Comparison of ENCODE assay signal across 27 cellular contexts in the genomic region with DNA sequence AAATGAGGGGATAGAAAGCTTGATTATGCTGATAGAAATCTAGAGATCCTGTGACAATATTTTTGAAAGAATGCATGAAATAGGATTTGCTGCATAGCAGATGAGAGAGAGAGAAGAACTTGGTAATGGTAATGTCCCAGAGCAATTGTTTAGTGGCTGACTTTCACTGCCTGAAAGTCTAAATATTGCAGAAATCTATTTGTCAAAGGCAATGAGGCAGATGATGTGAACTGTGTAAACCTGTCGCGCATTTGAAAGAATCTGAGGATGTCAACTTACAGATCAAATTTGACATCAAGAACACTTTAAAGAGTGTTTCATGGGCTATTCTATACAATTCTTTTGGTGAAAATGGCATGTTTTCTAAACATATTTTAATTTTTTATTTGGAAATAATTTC.
"Had no signal": no experiment of that assay in that cellular context is flagged by ENCODE, and none has a peak within 500 bp of the region (broad histone marks: within the 10 kb centered on the region; RNA-seq: fewer than 3 reads in every experiment).

No MANE protein-coding gene starts in this region.

- ATAC-seq: stimulated activated effector memory CD8-positive, alpha-beta T cell treated with anti-CD3 and anti-CD28 coated beads, Interleukin-12 subunit alpha, Interleukin-12 subunit beta, amount 100 ng/mL, for 72 hours; stimulated activated memory B cell treated with anti-CD40 and anti-IgM and Interleukin-4, amounts not matched to agents 10 μg/mL and 1 μg/mL and 100 μg/mL, for 72 hours; stimulated activated naive B cell treated with anti-CD40 and anti-IgM and Interleukin-4, amounts not matched to agents 10 μg/mL and 1 μg/mL and 100 μg/mL, for 72 hours; stimulated activated naive CD8-positive, alpha-beta T cell treated with anti-CD3 and anti-CD28 coated beads, Interleukin-15, amount 100 ng/mL, for 72 hours; stimulated activated naive CD8-positive, alpha-beta T cell treated with anti-CD3 and anti-CD28 coated beads, Interleukin-15, Interleukin-2, amounts not matched to agents 100 U/mL and 50 U/mL, for 24 hours; upper lobe of right lung had no signal

- H3K9me3 ChIP-seq: stomach, suprapubic skin, testis, thoracic aorta, thyroid gland, tibial artery, tibial nerve, transverse colon, upper lobe of left lung, upper lobe of right lung, uterus, vagina had no signal

- H3K4me3 Mint-ChIP-seq: stimulated activated effector memory CD8-positive, alpha-beta T cell treated with anti-CD3 and anti-CD28 coated beads, Interleukin-12 subunit alpha, Interleukin-12 subunit beta, amount 100 ng/mL, for 72 hours; stimulated activated memory B cell treated with anti-CD40 and anti-IgM and Interleukin-4, amounts not matched to agents 10 μg/mL and 1 μg/mL and 100 μg/mL, for 72 hours; stimulated activated naive B cell treated with anti-CD40 and anti-IgM and Interleukin-4, amounts not matched to agents 10 μg/mL and 1 μg/mL and 100 μg/mL, for 72 hours; stimulated activated naive CD8-positive, alpha-beta T cell treated with anti-CD3 and anti-CD28 coated beads, Interleukin-15, amount 100 ng/mL, for 72 hours; stimulated activated naive CD8-positive, alpha-beta T cell treated with anti-CD3 and anti-CD28 coated beads, Interleukin-15, Interleukin-2, amounts not matched to agents 100 ng/mL and 50 ng/mL, for 24 hours; type B pancreatic cell had no signal

- H3K27me3 ChIP-seq: stomach, suprapubic skin, testis, thyroid gland, tibial artery, tibial nerve, transverse colon, upper lobe of left lung, upper lobe of right lung, uterus, vagina had no signal

- DNase-seq: stimulated activated CD4-positive, alpha-beta T cell treated with anti-CD3 and anti-CD28 coated beads, Interleukin-2, amount 100 ng/mL, for 48 hours; stimulated activated CD4-positive, alpha-beta T cell treated with anti-CD3 and anti-CD28 coated beads, Interleukin-4, amount 100 ng/mL, for 1 hour; stimulated activated CD4-positive, alpha-beta T cell treated with anti-CD3 and anti-CD28 coated beads, Interleukin-4, amount 100 ng/mL, for 24 hours; stimulated activated CD8-positive, alpha-beta memory T cell treated with anti-CD3 and anti-CD28 coated beads, Interleukin-4, amount 100 ng/mL, for 48 hours; stimulated activated naive B cell treated with anti-CD40 and anti-IgM and Interleukin-4, amounts not matched to agents 10 μg/mL and 1 μg/mL and 100 μg/mL, for 72 hours; stimulated activated naive CD4-positive, alpha-beta T cell; stimulated activated naive CD4-positive, alpha-beta T cell treated with Interleukin-2 at 50 U/mL for 16 hours; stimulated activated naive CD8-positive, alpha-beta T cell treated with anti-CD3 and anti-CD28 coated beads, Interleukin-15, amount 100 ng/mL, for 72 hours; stimulated activated naive CD8-positive, alpha-beta T cell treated with anti-CD3 and anti-CD28 coated beads, Interleukin-15, Interleukin-2, amounts not matched to agents 100 U/mL and 50 U/mL, for 24 hours; stomach; substantia nigra; testis; thyroid gland; tibial artery; transverse colon; trophoblast cell; upper lobe of left lung; upper lobe of right lung; uterus had no signal

- H3K36me3 ChIP-seq: stomach, suprapubic skin, thoracic aorta, thyroid gland, tibial artery, tibial nerve, transverse colon, upper lobe of left lung, upper lobe of right lung, uterus, vagina had no signal

- H3K27ac ChIP-seq: stomach, suprapubic skin, testis, thoracic aorta, thyroid gland, tibial artery, tibial nerve, transverse colon, upper lobe of left lung, upper lobe of right lung, uterus, vagina had no signal

- H3K36me3 Mint-ChIP-seq: stimulated activated effector memory CD8-positive, alpha-beta T cell treated with anti-CD3 and anti-CD28 coated beads, Interleukin-12 subunit alpha, Interleukin-12 subunit beta, amount 100 ng/mL, for 72 hours; stimulated activated memory B cell treated with anti-CD40 and anti-IgM and Interleukin-4, amounts not matched to agents 10 μg/mL and 1 μg/mL and 100 μg/mL, for 72 hours; stimulated activated naive B cell treated with anti-CD40 and anti-IgM and Interleukin-4, amounts not matched to agents 10 μg/mL and 1 μg/mL and 100 μg/mL, for 72 hours; type B pancreatic cell had no signal

- H3K4me3 ChIP-seq: stomach, suprapubic skin, testis, thoracic aorta, thyroid gland, tibial artery, tibial nerve, transverse colon, upper lobe of left lung, upper lobe of right lung, uterus, vagina had no signal

- H3K4me1 Mint-ChIP-seq: stimulated activated effector memory CD8-positive, alpha-beta T cell treated with anti-CD3 and anti-CD28 coated beads, Interleukin-12 subunit alpha, Interleukin-12 subunit beta, amount 100 ng/mL, for 72 hours; stimulated activated memory B cell treated with anti-CD40 and anti-IgM and Interleukin-4, amounts not matched to agents 10 μg/mL and 1 μg/mL and 100 μg/mL, for 72 hours; stimulated activated naive B cell treated with anti-CD40 and anti-IgM and Interleukin-4, amounts not matched to agents 10 μg/mL and 1 μg/mL and 100 μg/mL, for 72 hours; stimulated activated naive CD8-positive, alpha-beta T cell treated with anti-CD3 and anti-CD28 coated beads, Interleukin-15, amount 100 ng/mL, for 72 hours had no signal

- H3K9me3 Mint-ChIP-seq: stimulated activated memory B cell treated with anti-CD40 and anti-IgM and Interleukin-4, amounts not matched to agents 10 μg/mL and 1 μg/mL and 100 μg/mL, for 72 hours; type B pancreatic cell had no signal

- H3K27ac Mint-ChIP-seq: stimulated activated effector memory CD8-positive, alpha-beta T cell treated with anti-CD3 and anti-CD28 coated beads, Interleukin-12 subunit alpha, Interleukin-12 subunit beta, amount 100 ng/mL, for 72 hours; stimulated activated memory B cell treated with anti-CD40 and anti-IgM and Interleukin-4, amounts not matched to agents 10 μg/mL and 1 μg/mL and 100 μg/mL, for 72 hours; stimulated activated naive B cell treated with anti-CD40 and anti-IgM and Interleukin-4, amounts not matched to agents 10 μg/mL and 1 μg/mL and 100 μg/mL, for 72 hours; stimulated activated naive CD8-positive, alpha-beta T cell treated with anti-CD3 and anti-CD28 coated beads, Interleukin-15, amount 100 ng/mL, for 72 hours; stimulated activated naive CD8-positive, alpha-beta T cell treated with anti-CD3 and anti-CD28 coated beads, Interleukin-15, Interleukin-2, amounts not matched to agents 100 ng/mL and 50 ng/mL, for 24 hours; type B pancreatic cell had no signal

- H3K27me3 Mint-ChIP-seq: stimulated activated memory B cell treated with anti-CD40 and anti-IgM and Interleukin-4, amounts not matched to agents 10 μg/mL and 1 μg/mL and 100 μg/mL, for 72 hours; stimulated activated naive B cell treated with anti-CD40 and anti-IgM and Interleukin-4, amounts not matched to agents 10 μg/mL and 1 μg/mL and 100 μg/mL, for 72 hours; stimulated activated naive CD8-positive, alpha-beta T cell treated with anti-CD3 and anti-CD28 coated beads, Interleukin-15, amount 100 ng/mL, for 72 hours; stimulated activated naive CD8-positive, alpha-beta T cell treated with anti-CD3 and anti-CD28 coated beads, Interleukin-15, Interleukin-2, amounts not matched to agents 100 ng/mL and 50 ng/mL, for 24 hours; type B pancreatic cell had no signal
